ENCODE assay signal across 10 cellular contexts in the genomic region with DNA sequence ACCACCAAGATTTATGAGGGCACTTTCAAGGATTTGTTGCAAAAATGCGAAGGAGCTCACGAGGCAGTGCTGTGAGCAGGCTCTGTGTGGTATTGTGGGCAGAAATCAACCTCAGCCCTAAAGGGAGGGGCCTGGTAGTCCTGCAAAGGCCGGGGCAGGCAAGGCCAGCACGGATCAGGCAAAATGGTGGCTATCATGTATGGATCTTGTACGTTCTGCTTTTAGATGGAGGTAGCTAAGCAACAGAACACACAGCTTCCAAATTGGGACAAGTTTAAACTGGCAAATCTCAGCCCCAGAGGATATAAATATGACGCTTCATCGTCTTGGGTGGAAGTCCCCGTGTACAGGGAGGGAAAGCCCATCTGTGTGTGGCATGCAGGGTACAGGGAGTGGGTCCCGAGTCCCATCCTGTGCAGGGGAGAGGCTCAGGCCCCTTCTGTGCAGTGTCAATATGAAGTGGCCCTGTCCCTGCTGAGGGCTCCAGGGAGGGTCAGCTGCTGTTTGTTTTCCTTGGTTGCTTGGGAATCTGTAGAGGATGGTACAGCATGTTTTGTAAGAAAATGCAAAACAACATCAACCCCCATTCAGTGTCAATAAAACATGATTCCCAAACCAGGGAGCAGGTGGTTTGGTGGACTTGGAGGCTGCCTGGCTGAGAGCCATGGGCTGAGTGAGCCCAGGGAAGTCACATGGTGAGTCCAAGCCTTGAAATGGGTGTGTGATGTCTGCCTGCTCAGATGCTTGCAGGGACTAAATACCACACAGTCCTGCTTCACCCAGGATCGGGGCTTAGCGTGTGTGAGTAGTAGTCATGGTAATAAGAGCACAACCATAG.
A peak's percentile ranks its signal among the peaks of the same experiment; 100 is the strongest.
DNase-seq lines count a peak whose midpoint lies in the region; TF ChIP-seq lines count a peak whose summit lies in the region.
"Had no signal": no experiment of that assay in that cellular context is flagged by ENCODE, and none has a peak within 500 bp of the region (broad histone marks: within the 10 kb centered on the region; RNA-seq: fewer than 3 reads in every experiment).

No MANE protein-coding gene starts in this region.

- CTCF ChIA-PET in MCF 10A (lab: Yijun Ruan, JAX), result interaction anchor here (0.5 to 3.3 kb wide), 9 partner anchors 21 to 121 kb away, joined by 3 to 36 read pairs (median 4); no protein-coding TSS in a partner anchor

- peak overlapping the region; percentile 97 for H3K27ac Mint-ChIP-seq in MCF 10A (ENCODE audit: low read depth, unreplicated experiment)

- no peaks in the 10 kb centered on the region for H3K36me3 ChIP-seq in MG63
- H3K36me3 ChIP-seq: thyroid gland had no signal

- no peak for TF ChIP-seq POLR2A in lower leg skin (IDR thresholded peaks at IDR 0.05)

- DNase-seq in AG20443 (ENCODE audit: low spot score) (peak; percentile 54), NCI-H187 (lab: John Stamatoyannopoulos, UW) (peak; percentile 35 to 60), MCF 10A (ENCODE audit: unreplicated experiment) (peak; percentile 22), lower leg skin (ENCODE audit: low spot score in 2 of 2) (peak; percentile 70 to 89), NCI-H1694 treated with DMSO at 0.1 percent for 48 hours (lab: John Stamatoyannopoulos, UW) (no peak), foreskin melanocyte (no peak), MG63 (no peak)
- no peak for DNase-seq in activated CD8-positive, alpha-beta memory T cell treated with anti-CD3 and anti-CD28 coated beads, Interleukin-2, amount 50 U/mL, for 4 hours
- DNase-seq: thyroid gland had no signal

- no peaks in the 10 kb centered on the region for H3K27me3 Mint-ChIP-seq in MCF 10A (ENCODE audit: insufficient read depth, unreplicated experiment)

- no peaks in the 10 kb centered on the region for H3K36me3 Mint-ChIP-seq in MCF 10A (ENCODE audit: insufficient read depth, unreplicated experiment)

- POLR2A ChIA-PET in MCF 10A (lab: Yijun Ruan, JAX), result interaction anchor here (0.6 to 3.1 kb wide), 8 partner anchors 9 to 155 kb away, joined by 3 to 18 read pairs (median 3); a partner anchor contains a TSS

- H3K27me3 ChIP-seq in MG63, result no peaks in the 10 kb centered on the region
- H3K27me3 ChIP-seq: thyroid gland had no signal

- H3K4me3 Mint-ChIP-seq in MCF 10A (ENCODE audit: unreplicated experiment), result peak overlapping the region; percentile 17

- 40 to 42% methylated on average over 11 of the region's 11 CpGs for WGBS in lower leg skin, 2 donors

- no peaks in the 10 kb centered on the region for H3K9me3 Mint-ChIP-seq in MCF 10A (ENCODE audit: unreplicated experiment)

- intact Hi-C loops in MCF 10A (cut with micrococcal nuclease) (no loop called here), lower leg skin (cut with DNase I; ENCODE audit: low total_unique reads) (no loop called here)

- H3K9me3 ChIP-seq in MG63, result no peaks in the 10 kb centered on the region
- H3K9me3 ChIP-seq: thyroid gland had no signal

- no peak for TF ChIP-seq CTCF in MCF 10A (IDR thresholded peaks at IDR 0.05; ENCODE audit: unreplicated experiment)
- no peak for TF ChIP-seq CTCF in lower leg skin (IDR thresholded peaks at IDR 0.05)

- BruUV-seq in MCF 10A (replicated peaks; lab: Mats Ljungman, UMichigan), result no TSS peak

- H3K4me3 ChIP-seq in lower leg skin (ENCODE audit: low read depth, poor library complexity, severe bottlenecking), result no peak overlapping the region
- no peak overlapping the region for H3K4me3 ChIP-seq in MG63
- H3K4me3 ChIP-seq: skin epidermis, thyroid gland had no signal

- H3K4me1 Mint-ChIP-seq in MCF 10A (ENCODE audit: insufficient read depth, unreplicated experiment), result peaks cover 28% of the 10 kb centered on the region

Comparison
In these comparisons a context has a peak if more than half of its experiments do, and no peak if none do; other contexts are left out.
1. DNase-seq: peak in AG20443 (single experiment), NCI-H187 (2 of 2), MCF 10A (single experiment) and lower leg skin (2 of 2); none in NCI-H1694 treated with DMSO at 0.1 percent for 48 hours (single experiment), foreskin melanocyte (single experiment), MG63 (single experiment) and activated CD8-positive, alpha-beta memory T cell treated with anti-CD3 and anti-CD28 coated beads, Interleukin-2, amount 50 U/mL, for 4 hours (single experiment).